In the genomic region with DNA sequence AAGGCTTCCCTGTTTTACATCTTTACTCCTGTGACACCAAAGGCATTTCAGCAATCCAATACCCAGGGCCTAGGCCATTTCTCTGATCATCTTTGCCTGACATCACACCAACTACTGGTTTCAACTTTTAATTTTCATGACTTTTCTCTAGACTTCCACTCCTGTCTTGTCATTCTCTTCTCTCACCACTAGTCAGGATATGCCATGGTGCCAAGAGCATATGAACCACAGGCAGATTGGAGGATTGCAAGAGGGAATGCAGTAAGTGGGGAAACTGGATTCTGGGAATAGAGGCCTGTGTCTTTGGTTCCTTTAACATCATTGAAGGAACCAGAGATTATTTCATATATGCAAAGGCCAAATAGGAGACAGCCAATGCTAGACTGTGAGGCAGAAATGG, we compare ENCODE assay signal across 13 cellular contexts.
A peak's percentile ranks its signal among the peaks of the same experiment; 100 is the strongest.
DNase-seq lines count a peak whose midpoint lies in the region; ATAC-seq, FAIRE-seq and TF ChIP-seq lines count a peak whose summit lies in the region.
"Had no signal": no experiment of that assay in that cellular context is flagged by ENCODE, and none has a peak within 500 bp of the region (broad histone marks: within the 10 kb centered on the region; RNA-seq: fewer than 3 reads in every experiment).

No MANE protein-coding gene starts in this region.

- ATAC-seq in foreskin keratinocyte, result peak; percentile 57

- H3K27me3 ChIP-seq in SJCRH30 (no peaks in the 10 kb centered on the region), foreskin keratinocyte (no peaks in the 10 kb centered on the region)

- no peak for FAIRE-seq in H54 (lab: Jason Lieb, UNC)

- intact Hi-C loops in head of caudate nucleus (cut with DNase I), result no loop called here

- peak; percentile 17 for TF ChIP-seq CTCF in AG09309 (IDR thresholded peaks at IDR 0.05; ENCODE audit: control insufficient read depth, insufficient read depth, low read depth, low read length, missing control alignments)
- TF ChIP-seq CTCF in foreskin keratinocyte (conservative IDR thresholded peaks at IDR 0.05), result peak; percentile 49

- H3K4me1 ChIP-seq in SJCRH30 (peaks cover 21% of the 10 kb centered on the region), foreskin keratinocyte (no peaks in the 10 kb centered on the region)

- no peaks in the 10 kb centered on the region for H3K36me3 ChIP-seq in SJCRH30

- DNase-seq in AG09309 (ENCODE audit: low read depth), result no peak
- DNase-seq in H54 (ENCODE audit: insufficient read length, low spot score), result peak; percentile 7
- peak; percentile 40 to 71 for DNase-seq in SJCRH30
- peak in 1 of 2 donors; percentile 11 for DNase-seq in foreskin keratinocyte
- DNase-seq in germinal center (ENCODE audit: low spot score), result no peak
- DNase-seq in head of caudate nucleus, result no peak
- no peak for DNase-seq in activated CD4-positive, CD25-positive, alpha-beta regulatory T cell treated with anti-CD3 and anti-CD28 coated beads, Interleukin-2, amount 50 U/mL, for 72 hours
- no peak for DNase-seq in inferior parietal cortex (ENCODE audit: extremely low spot score)
- DNase-seq: activated naive CD4-positive, alpha-beta T cell; effector CD8-positive, alpha-beta T cell; NCI-H1694; OCI-M1; stimulated activated CD4-positive, alpha-beta T cell treated with anti-CD3 and anti-CD28 coated beads, Interleukin-4, amount 100 ng/mL, for 1 hour had no signal

- TF ChIP-seq POLR2A in H54 (IDR thresholded peaks at IDR 0.05; ENCODE audit: low read depth, low read length), result no peak

- peak overlapping the region; percentile 78 for H3K27ac ChIP-seq in SJCRH30
- no peak overlapping the region for H3K27ac ChIP-seq in foreskin keratinocyte

- H3K4me3 ChIP-seq in AG09309 (ENCODE audit: control insufficient read depth, low read depth, low read length) (no peak overlapping the region), SJCRH30 (no peak overlapping the region)

- H3K9me3 ChIP-seq in SJCRH30 (replicated peaks), result no peaks in the 10 kb centered on the region

Comparison
In these comparisons a context has a peak if more than half of its experiments do, and no peak if none do; other contexts are left out.
1. DNase-seq: peak in H54 (single experiment) and SJCRH30 (2 of 2); none in AG09309 (single experiment), germinal center (single experiment), head of caudate nucleus (0 of 42), activated CD4-positive, CD25-positive, alpha-beta regulatory T cell treated with anti-CD3 and anti-CD28 coated beads, Interleukin-2, amount 50 U/mL, for 72 hours (single experiment) and inferior parietal cortex (single experiment).